ENCODE assay signal across 1 cellular context in genomic region chr9:72149231-72149975, GRCh38.
TF ChIP-seq lines count a peak whose summit lies in the region.

Gene GDA (plus strand): TSS chr9:72149440. CDS start chr9:72149560, 120 bp downstream.

TF ChIP-seq in HepG2, 621 proteins besides CTCF, POLR2A, EP300 and RAD21 (continued from another document and continues in another):
- TF ChIP-seq, protein P1, sequence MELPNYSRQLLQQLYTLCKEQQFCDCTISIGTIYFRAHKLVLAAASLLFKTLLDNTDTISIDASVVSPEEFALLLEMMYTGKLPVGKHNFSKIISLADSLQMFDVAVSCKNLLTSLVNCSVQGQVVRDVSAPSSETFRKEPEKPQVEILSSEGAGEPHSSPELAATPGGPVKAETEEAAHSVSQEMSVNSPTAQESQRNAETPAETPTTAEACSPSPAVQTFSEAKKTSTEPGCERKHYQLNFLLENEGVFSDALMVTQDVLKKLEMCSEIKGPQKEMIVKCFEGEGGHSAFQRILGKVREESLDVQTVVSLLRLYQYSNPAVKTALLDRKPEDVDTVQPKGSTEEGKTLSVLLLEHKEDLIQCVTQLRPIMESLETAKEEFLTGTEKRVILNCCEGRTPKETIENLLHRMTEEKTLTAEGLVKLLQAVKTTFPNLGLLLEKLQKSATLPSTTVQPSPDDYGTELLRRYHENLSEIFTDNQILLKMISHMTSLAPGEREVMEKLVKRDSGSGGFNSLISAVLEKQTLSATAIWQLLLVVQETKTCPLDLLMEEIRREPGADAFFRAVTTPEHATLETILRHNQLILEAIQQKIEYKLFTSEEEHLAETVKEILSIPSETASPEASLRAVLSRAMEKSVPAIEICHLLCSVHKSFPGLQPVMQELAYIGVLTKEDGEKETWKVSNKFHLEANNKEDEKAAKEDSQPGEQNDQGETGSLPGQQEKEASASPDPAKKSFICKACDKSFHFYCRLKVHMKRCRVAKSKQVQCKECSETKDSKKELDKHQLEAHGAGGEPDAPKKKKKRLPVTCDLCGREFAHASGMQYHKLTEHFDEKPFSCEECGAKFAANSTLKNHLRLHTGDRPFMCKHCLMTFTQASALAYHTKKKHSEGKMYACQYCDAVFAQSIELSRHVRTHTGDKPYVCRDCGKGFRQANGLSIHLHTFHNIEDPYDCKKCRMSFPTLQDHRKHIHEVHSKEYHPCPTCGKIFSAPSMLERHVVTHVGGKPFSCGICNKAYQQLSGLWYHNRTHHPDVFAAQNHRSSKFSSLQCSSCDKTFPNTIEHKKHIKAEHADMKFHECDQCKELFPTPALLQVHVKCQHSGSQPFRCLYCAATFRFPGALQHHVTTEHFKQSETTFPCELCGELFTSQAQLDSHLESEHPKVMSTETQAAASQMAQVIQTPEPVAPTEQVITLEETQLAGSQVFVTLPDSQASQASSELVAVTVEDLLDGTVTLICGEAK (IDR thresholded peaks at IDR 0.05) = no peak
- TF ChIP-seq, protein P1 (CRISPR knock-in tag; IDR thresholded peaks at IDR 0.05) = peak; percentile 81; the same call in 1 of the 2 replicates
- TF ChIP-seq ZNF552 (CRISPR knock-in tag; IDR thresholded peaks at IDR 0.05; ENCODE audit: borderline replicate concordance) (peak; percentile 83; the same call in 1 of the 2 replicates), TCF12 (IDR thresholded peaks at IDR 0.05) (no peak), TCF12 (CRISPR knock-in tag; IDR thresholded peaks at IDR 0.05) (no peak), ZNF841 (CRISPR knock-in tag; IDR thresholded peaks at IDR 0.05; ENCODE audit: borderline replicate concordance) (no peak), JUN (CRISPR knock-in tag; IDR thresholded peaks at IDR 0.05) (no peak; the same call in 1 of the 2 replicates), NR2F1 (CRISPR knock-in tag; IDR thresholded peaks at IDR 0.05) (no peak), ZFP36 (IDR thresholded peaks at IDR 0.05; ENCODE audit: borderline replicate concordance, low read depth, low read length, partially characterized antibody) (no peak), ZNF652 (CRISPR knock-in tag; IDR thresholded peaks at IDR 0.05; ENCODE audit: borderline replicate concordance, low read depth) (no peak), ZFX (CRISPR knock-in tag; IDR thresholded peaks at IDR 0.05; ENCODE audit: low read depth) (peak; percentile 73), ZNF318 (CRISPR knock-in tag; IDR thresholded peaks at IDR 0.05) (0 out of 2 replicates have a peak, but pooled peaks have one; percentile 69), ZSCAN22 (CRISPR knock-in tag; IDR thresholded peaks at IDR 0.05) (no peak), MYC (CRISPR knock-in tag; IDR thresholded peaks at IDR 0.05; ENCODE audit: borderline replicate concordance) (peak; percentile 82), ZNF317 (CRISPR knock-in tag; IDR thresholded peaks at IDR 0.05) (no peak), ZNF577 (CRISPR knock-in tag; IDR thresholded peaks at IDR 0.05; ENCODE audit: borderline replicate concordance, low read depth) (no peak), TSC22D2 (CRISPR knock-in tag; IDR thresholded peaks at IDR 0.05; ENCODE audit: borderline replicate concordance) (no peak), ZMAT3 (CRISPR knock-in tag; conservative IDR thresholded peaks at IDR 0.05) (peak; percentile 95), PAX8 (CRISPR knock-in tag; IDR thresholded peaks at IDR 0.05; ENCODE audit: borderline replicate concordance) (no peak), FOXJ3 (CRISPR knock-in tag; IDR thresholded peaks at IDR 0.05; ENCODE audit: borderline replicate concordance) (no peak), ZNF589 (CRISPR knock-in tag; conservative IDR thresholded peaks at IDR 0.05) (no peak), ZFP82 (CRISPR knock-in tag; IDR thresholded peaks at IDR 0.05; ENCODE audit: borderline replicate concordance) (no peak), TRAFD1 (CRISPR knock-in tag; IDR thresholded peaks at IDR 0.05; ENCODE audit: borderline replicate concordance) (no peak), SMC3 (IDR thresholded peaks at IDR 0.05; ENCODE audit: low read length) (no peak), TRIM24 (CRISPR knock-in tag; IDR thresholded peaks at IDR 0.05) (no peak)
- TF ChIP-seq, protein P2, sequence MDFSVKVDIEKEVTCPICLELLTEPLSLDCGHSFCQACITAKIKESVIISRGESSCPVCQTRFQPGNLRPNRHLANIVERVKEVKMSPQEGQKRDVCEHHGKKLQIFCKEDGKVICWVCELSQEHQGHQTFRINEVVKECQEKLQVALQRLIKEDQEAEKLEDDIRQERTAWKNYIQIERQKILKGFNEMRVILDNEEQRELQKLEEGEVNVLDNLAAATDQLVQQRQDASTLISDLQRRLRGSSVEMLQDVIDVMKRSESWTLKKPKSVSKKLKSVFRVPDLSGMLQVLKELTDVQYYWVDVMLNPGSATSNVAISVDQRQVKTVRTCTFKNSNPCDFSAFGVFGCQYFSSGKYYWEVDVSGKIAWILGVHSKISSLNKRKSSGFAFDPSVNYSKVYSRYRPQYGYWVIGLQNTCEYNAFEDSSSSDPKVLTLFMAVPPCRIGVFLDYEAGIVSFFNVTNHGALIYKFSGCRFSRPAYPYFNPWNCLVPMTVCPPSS (IDR thresholded peaks at IDR 0.05) = no peak
- TF ChIP-seq, protein P3, sequence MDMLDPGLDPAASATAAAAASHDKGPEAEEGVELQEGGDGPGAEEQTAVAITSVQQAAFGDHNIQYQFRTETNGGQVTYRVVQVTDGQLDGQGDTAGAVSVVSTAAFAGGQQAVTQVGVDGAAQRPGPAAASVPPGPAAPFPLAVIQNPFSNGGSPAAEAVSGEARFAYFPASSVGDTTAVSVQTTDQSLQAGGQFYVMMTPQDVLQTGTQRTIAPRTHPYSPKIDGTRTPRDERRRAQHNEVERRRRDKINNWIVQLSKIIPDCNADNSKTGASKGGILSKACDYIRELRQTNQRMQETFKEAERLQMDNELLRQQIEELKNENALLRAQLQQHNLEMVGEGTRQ (IDR thresholded peaks at IDR 0.05; ENCODE audit: low read depth, low read length) = no peak
- TF ChIP-seq, protein P3 (CRISPR knock-in tag; IDR thresholded peaks at IDR 0.05; ENCODE audit: borderline replicate concordance) = 0 out of 2 replicates have a peak, but pooled peaks have one; percentile 19
- TF ChIP-seq, protein P4, sequence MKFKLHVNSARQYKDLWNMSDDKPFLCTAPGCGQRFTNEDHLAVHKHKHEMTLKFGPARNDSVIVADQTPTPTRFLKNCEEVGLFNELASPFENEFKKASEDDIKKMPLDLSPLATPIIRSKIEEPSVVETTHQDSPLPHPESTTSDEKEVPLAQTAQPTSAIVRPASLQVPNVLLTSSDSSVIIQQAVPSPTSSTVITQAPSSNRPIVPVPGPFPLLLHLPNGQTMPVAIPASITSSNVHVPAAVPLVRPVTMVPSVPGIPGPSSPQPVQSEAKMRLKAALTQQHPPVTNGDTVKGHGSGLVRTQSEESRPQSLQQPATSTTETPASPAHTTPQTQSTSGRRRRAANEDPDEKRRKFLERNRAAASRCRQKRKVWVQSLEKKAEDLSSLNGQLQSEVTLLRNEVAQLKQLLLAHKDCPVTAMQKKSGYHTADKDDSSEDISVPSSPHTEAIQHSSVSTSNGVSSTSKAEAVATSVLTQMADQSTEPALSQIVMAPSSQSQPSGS (CRISPR knock-in tag; IDR thresholded peaks at IDR 0.05) = no peak
